Comparison of ENCODE assay signal across 24 cellular contexts in the genomic region with DNA sequence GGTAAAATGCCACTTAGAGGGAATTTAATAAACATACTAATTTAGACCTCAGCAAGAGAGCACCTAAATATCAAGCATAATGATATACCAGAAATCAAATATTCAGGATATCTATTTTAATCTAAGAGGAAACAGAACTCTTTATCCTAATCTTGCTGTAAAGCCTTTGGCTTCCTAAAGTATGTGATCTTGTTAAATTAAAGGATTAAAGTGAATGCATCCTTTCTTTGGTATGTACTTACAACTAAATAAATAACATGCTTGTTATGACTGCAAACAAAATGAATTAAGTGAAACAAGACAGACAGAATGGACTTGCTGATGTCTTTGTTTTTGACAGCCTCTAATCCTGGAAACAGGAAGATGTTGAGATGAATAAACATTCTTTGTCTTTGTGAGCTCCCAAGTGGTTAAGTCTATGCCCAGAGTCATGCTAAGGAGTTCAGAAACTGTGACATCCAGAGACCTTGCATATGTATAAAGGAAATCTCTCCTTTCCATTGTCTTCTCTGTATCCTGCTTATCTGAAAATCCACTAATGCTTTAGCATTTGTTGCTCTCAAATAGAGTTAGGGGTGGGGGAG.
DNase-seq lines count a peak whose midpoint lies in the region; ATAC-seq and TF ChIP-seq lines count a peak whose summit lies in the region.
"Had no signal": no experiment of that assay in that cellular context is flagged by ENCODE, and none has a peak within 500 bp of the region (broad histone marks: within the 10 kb centered on the region; RNA-seq: fewer than 3 reads in every experiment).

No MANE protein-coding gene starts in this region.

- H3K9ac ChIP-seq in BLaER1 treated with 17β-estradiol and CSF1 and Interleukin-3, amounts not matched to agents 10 nM and 100 nM = no peak overlapping the region; a peak in 1 of 22 replicates
- H3K9ac ChIP-seq in Loucy (ENCODE audit: low read depth, low read length, poor library complexity, severe bottlenecking) = no peak overlapping the region

- H3K36me3 Mint-ChIP-seq in nephron progenitor cell (ENCODE audit: low read depth) = no peaks in the 10 kb centered on the region
- H3K36me3 Mint-ChIP-seq: CD8-positive, alpha-beta memory T cell; immature natural killer cell had no signal

- peaks cover 13 to 21% (median 19%) of the 10 kb centered on the region in 10 experiments for H3K4me1 ChIP-seq in BLaER1 treated with 17β-estradiol and CSF1 and Interleukin-3, amounts not matched to agents 10 nM and 100 nM
- H3K4me1 ChIP-seq in Loucy (ENCODE audit: insufficient read depth, low read length, poor library complexity, severe bottlenecking) = peaks cover 4% of the 10 kb centered on the region
- peaks cover 7% of the 10 kb centered on the region for H3K4me1 ChIP-seq in mesodermal cell (ENCODE audit: control insufficient read depth, insufficient read depth, low read length, poor library complexity, severe bottlenecking)

- in situ Hi-C loops in G401 (cut with HindIII; ENCODE audit: low sequenced_read_pairs) = no loop called here

- H3K27me3 Mint-ChIP-seq in nephron progenitor cell (ENCODE audit: low read depth, poor library complexity) = no peaks in the 10 kb centered on the region

- H3K4me3 Mint-ChIP-seq in nephron progenitor cell = no peak overlapping the region
- H3K4me3 Mint-ChIP-seq: activated CD8-positive, alpha-beta T cell treated with anti-CD3 and anti-CD28 coated beads, Interleukin-2, amount 10 ng/mL, durations not matched to agents 7 days and 5 days; CD8-positive, alpha-beta memory T cell; immature natural killer cell had no signal

- no peaks in the 10 kb centered on the region for H4K20me1 ChIP-seq in BLaER1 treated with 17β-estradiol and CSF1 and Interleukin-3, amounts not matched to agents 10 nM and 100 nM
- H4K20me1 ChIP-seq in Loucy (ENCODE audit: insufficient read depth, low read length, poor library complexity, severe bottlenecking) = no peaks in the 10 kb centered on the region

- no peaks in the 10 kb centered on the region for H3K79me2 ChIP-seq in Loucy (ENCODE audit: insufficient read depth, low read length)

- H3F3A ChIP-seq in Loucy (ENCODE audit: low read depth) = no peaks in the 10 kb centered on the region

- peak overlapping the region in 5 of 11 experiments; percentile 1 to 43 (median 15); a peak in 3 of 22 replicates for H3K27ac ChIP-seq in BLaER1 treated with 17β-estradiol and CSF1 and Interleukin-3, amounts not matched to agents 10 nM and 100 nM
- peak overlapping the region; percentile 41 for H3K27ac ChIP-seq in mesodermal cell (ENCODE audit: low read depth, low read length, severe bottlenecking)
- H3K27ac ChIP-seq: cardiac muscle cell, neutrophil, spleen had no signal

- peak overlapping the region; percentile 20; the same call in 1 of the 2 replicates for H2AFZ ChIP-seq in Loucy (ENCODE audit: low read length)

- ATAC-seq in stimulated activated naive CD8-positive, alpha-beta T cell treated with anti-CD3 and anti-CD28 coated beads, Interleukin-15, Interleukin-2, amounts not matched to agents 100 U/mL and 50 U/mL, for 24 hours = no peak
- ATAC-seq: activated CD8-positive, alpha-beta T cell treated with anti-CD3 and anti-CD28 coated beads, Interleukin-2, amount 10 ng/mL, durations not matched to agents 7 days and 5 days; left ventricle myocardium superior; mucosa of descending colon had no signal

- H3K4me1 Mint-ChIP-seq in nephron progenitor cell = peaks cover 15% of the 10 kb centered on the region
- H3K4me1 Mint-ChIP-seq: CD8-positive, alpha-beta memory T cell; immature natural killer cell had no signal

- no peaks in the 10 kb centered on the region for H3K36me3 ChIP-seq in BLaER1 treated with 17β-estradiol and CSF1 and Interleukin-3, amounts not matched to agents 10 nM and 100 nM
- no peaks in the 10 kb centered on the region for H3K36me3 ChIP-seq in Loucy (ENCODE audit: insufficient read depth, low read length)
- no peaks in the 10 kb centered on the region for H3K36me3 ChIP-seq in mesodermal cell (ENCODE audit: control insufficient read depth, insufficient read depth, low read length)
- H3K36me3 ChIP-seq: cardiac muscle cell, neutrophil, spleen had no signal

- no peak overlapping the region for H3K4me3 ChIP-seq in BLaER1 treated with 17β-estradiol and CSF1 and Interleukin-3, amounts not matched to agents 10 nM and 100 nM
- H3K4me3 ChIP-seq in Loucy (ENCODE audit: low read length, poor library complexity, severe bottlenecking) = no peak overlapping the region
- no peak overlapping the region for H3K4me3 ChIP-seq in mesodermal cell (ENCODE audit: extremely low read depth, insufficient read depth, low read length, poor library complexity, severe bottlenecking)
- H3K4me3 ChIP-seq: cardiac muscle cell, mucosa of descending colon, spleen had no signal

- H3K27ac Mint-ChIP-seq in nephron progenitor cell = no peak overlapping the region
- H3K27ac Mint-ChIP-seq: activated CD8-positive, alpha-beta T cell treated with anti-CD3 and anti-CD28 coated beads, Interleukin-2, amount 10 ng/mL, durations not matched to agents 7 days and 5 days; CD8-positive, alpha-beta memory T cell; immature natural killer cell had no signal

- no peaks in the 10 kb centered on the region for H3K27me3 ChIP-seq in BLaER1 treated with 17β-estradiol and CSF1 and Interleukin-3, amounts not matched to agents 10 nM and 100 nM
- no peaks in the 10 kb centered on the region for H3K27me3 ChIP-seq in Loucy (ENCODE audit: insufficient read depth, low read length, poor library complexity, severe bottlenecking)
- H3K27me3 ChIP-seq: cardiac muscle cell, neutrophil, spleen had no signal

- H3K9me3 ChIP-seq in BLaER1 treated with 17β-estradiol and CSF1 and Interleukin-3, amounts not matched to agents 10 nM and 100 nM (replicated peaks in 1 of 11) = peaks cover 0 to 9% (median 0%) of the 10 kb centered on the region in 11 experiments; a peak in 2 of 22 replicates
- no peaks in the 10 kb centered on the region; the same call in 1 of the 2 replicates for H3K9me3 ChIP-seq in Loucy (ENCODE audit: insufficient read depth, low read depth, low read length)
- H3K9me3 ChIP-seq in mesodermal cell (ENCODE audit: control insufficient read depth, low read length) = no peaks in the 10 kb centered on the region
- H3K9me3 ChIP-seq: mucosa of descending colon, neutrophil had no signal

- no peaks in the 10 kb centered on the region for H3K9me2 ChIP-seq in Loucy (replicated peaks; ENCODE audit: low read depth, low read length)

- H3K9me3 Mint-ChIP-seq in nephron progenitor cell = no peaks in the 10 kb centered on the region

- TF ChIP-seq CTCF in Loucy (conservative IDR thresholded peaks at IDR 0.05; ENCODE audit: low read length) (no peak), nephron progenitor cell (IDR thresholded peaks at IDR 0.05) (no peak)

- DNase-seq in dedifferentiated amniotic fluid mesenchymal stem cell (ENCODE audit: extremely low spot score) = peak; percentile 33
- no peak for DNase-seq in stimulated activated naive CD8-positive, alpha-beta T cell treated with anti-CD3 and anti-CD28 coated beads, Interleukin-15, Interleukin-2, amounts not matched to agents 100 U/mL and 50 U/mL, for 24 hours
- DNase-seq in activated CD4-positive, alpha-beta T cell treated with anti-CD3 and anti-CD28 coated beads, Interleukin-2, amount 50 U/mL, for 48 hours = no peak
- no peak for DNase-seq in G401 (ENCODE audit: low spot score)
- DNase-seq in nephron progenitor cell = no peak
- DNase-seq: activated CD4-positive, CD25-positive, alpha-beta regulatory T cell treated with anti-CD3 and anti-CD28 coated beads, Interleukin-2, amount 50 U/mL, for 72 hours; activated CD8-positive, alpha-beta T cell treated with anti-CD3 and anti-CD28 coated beads, Interleukin-2, amount 10 ng/mL, durations not matched to agents 7 days and 5 days; amniotic stem cell; CD8-positive, alpha-beta memory T cell; dermis blood vessel endothelial cell; DND-41; immature natural killer cell; left ventricle myocardium superior; mucosa of descending colon; NCI-H2081 treated with DMSO at 0.1 percent for 48 hours; NCI-H510A treated with DMSO at 0.1 percent for 48 hours; spleen; stimulated activated CD4-positive, alpha-beta T cell treated with anti-CD3 and anti-CD28 coated beads, Interleukin-4, amount 100 ng/mL, for 24 hours; stimulated activated naive CD4-positive, alpha-beta T cell treated with Interleukin-2 at 50 U/mL for 16 hours had no signal

- peak overlapping the region; percentile 31 to 73 (median 64); a peak in 21 of 22 replicates for H3K4me2 ChIP-seq in BLaER1 treated with 17β-estradiol and CSF1 and Interleukin-3, amounts not matched to agents 10 nM and 100 nM
- H3K4me2 ChIP-seq in Loucy (ENCODE audit: low read depth, low read length, poor library complexity, severe bottlenecking) = no peak overlapping the region
